31 cellular contexts compared by ENCODE assay signal in genomic region chr4:7524064-7524682, GRCh38.
DNase-seq lines count a peak whose midpoint lies in the region; ATAC-seq, FAIRE-seq and TF ChIP-seq lines count a peak whose summit lies in the region.
"Had no signal": no experiment of that assay in that cellular context is flagged by ENCODE, and none has a peak within 500 bp of the region (broad histone marks: within the 10 kb centered on the region; RNA-seq: fewer than 3 reads in every experiment).

No MANE protein-coding gene starts in this region.

- no peak overlapping the region for H3K4ac ChIP-seq in H9 (ENCODE audit: low read depth, low read length)
- H3K4ac ChIP-seq in H1 (replicated peaks; ENCODE audit: insufficient read length, low read depth, low read length), result no peak overlapping the region

- H3K23me2 ChIP-seq in H9 (ENCODE audit: insufficient read length, low read depth, low read length, poor library complexity, severe bottlenecking), result no peaks in the 10 kb centered on the region
- H3K23me2 ChIP-seq in H1 (ENCODE audit: low read depth, low read length), result no peaks in the 10 kb centered on the region; the same call in 1 of the 2 replicates

- H2BK120ac ChIP-seq in H9 (ENCODE audit: low read depth, low read length, poor library complexity, severe bottlenecking) (no peak overlapping the region), H1 (replicated peaks; ENCODE audit: low read depth, low read length) (no peak overlapping the region)

- no peak overlapping the region for H2BK12ac ChIP-seq in H9 (ENCODE audit: insufficient read length, low read depth, low read length)
- no peak overlapping the region for H2BK12ac ChIP-seq in H1 (ENCODE audit: low read depth, low read length)

- no peak overlapping the region for H2BK20ac ChIP-seq in H9 (ENCODE audit: low read depth, low read length, poor library complexity, severe bottlenecking)
- no peak overlapping the region for H2BK20ac ChIP-seq in H1 (ENCODE audit: low read length)

- no peaks in the 10 kb centered on the region for H3K36me3 Mint-ChIP-seq in T-helper 1 cell treated with Interleukin-12 subunit alpha and Interleukin-12 subunit beta and Interleukin-4 antibody, amounts not matched to agents 30 μg/mL and 1 μg/mL, for 36 hours (ENCODE audit: low read depth)
- no peaks in the 10 kb centered on the region for H3K36me3 Mint-ChIP-seq in H9 (ENCODE audit: insufficient read depth in 1 of 3, low read depth in 3 of 3)
- H3K36me3 Mint-ChIP-seq: naive B cell had no signal

- H3K27me3 ChIP-seq in H9 (ENCODE audit: insufficient read depth, low read length), result no peaks in the 10 kb centered on the region
- H3K27me3 ChIP-seq in PC-3 (ENCODE audit: low read length), result no peaks in the 10 kb centered on the region
- H3K27me3 ChIP-seq in H1 (replicated peaks in 1 of 4; ENCODE audit: control insufficient read depth in 3 of 4, extremely low read depth in 1 of 4, insufficient read depth in 3 of 4, low read length in 3 of 4), result no peaks in the 10 kb centered on the region

- H2AFZ ChIP-seq in H9 (ENCODE audit: low read length) (no peak overlapping the region), PC-3 (ENCODE audit: low read length) (no peak overlapping the region), H1 (ENCODE audit: low read length) (no peak overlapping the region)
- H2AFZ ChIP-seq: GM23338 had no signal

- no peak overlapping the region for H4K91ac ChIP-seq in H9 (ENCODE audit: insufficient read length, low read depth, low read length)
- no peak overlapping the region for H4K91ac ChIP-seq in H1 (replicated peaks; ENCODE audit: insufficient read length, low read length)

- no TSS peak for BruUV-seq in PC-3 (replicated peaks; lab: Mats Ljungman, UMichigan)

- no peaks in the 10 kb centered on the region for H3K9me2 ChIP-seq in PC-3 (replicated peaks; ENCODE audit: low read length)

- H3K4me1 Mint-ChIP-seq in T-helper 1 cell treated with Interleukin-12 subunit alpha and Interleukin-12 subunit beta and Interleukin-4 antibody, amounts not matched to agents 30 μg/mL and 1 μg/mL, for 36 hours (ENCODE audit: low read depth), result peaks cover 17% of the 10 kb centered on the region
- peaks cover 16 to 34% of the 10 kb centered on the region in 2 experiments for H3K4me1 Mint-ChIP-seq in H9
- H3K4me1 Mint-ChIP-seq: naive B cell had no signal

- WGBS in H9 (ENCODE audit: extremely low coverage, insufficient read length, low lambda C conversion rate), result no CpG with 5 or more reads among the region's 12 CpGs
- 81% methylated on average over 12 of the region's 12 CpGs; no CpG with 5 or more reads in 1 of the 2 experiments for WGBS in H1 (ENCODE audit: extremely low coverage in 1 of 2, insufficient coverage in 1 of 2, insufficient read length in 1 of 2, insufficient replicate concordance in 2 of 2, low coverage in 1 of 2, low lambda C conversion rate in 2 of 2, missing lambda C conversion rate in 1 of 2), 2 experiments

- H3K27ac ChIP-seq in H9 (ENCODE audit: insufficient read length, low read depth, low read length) (no peak overlapping the region), PC-3 (ENCODE audit: low read length) (no peak overlapping the region), H1 (ENCODE audit: low read depth, low read length) (no peak overlapping the region)
- H3K27ac ChIP-seq: 22Rv1, breast epithelium, coronary artery, esophagus squamous epithelium, gastrocnemius medialis, left lung, upper lobe of left lung had no signal

- H3K79me2 ChIP-seq in H9 (ENCODE audit: insufficient read depth, low read length) (no peaks in the 10 kb centered on the region), PC-3 (ENCODE audit: low read length) (no peaks in the 10 kb centered on the region), H1 (ENCODE audit: control insufficient read depth in 1 of 2, insufficient read depth in 2 of 2, low read length in 2 of 2) (no peaks in the 10 kb centered on the region)

- H3K4me2 ChIP-seq in H9 (ENCODE audit: insufficient read depth, insufficient read length, low read length) (no peak overlapping the region), PC-3 (ENCODE audit: low read length) (no peak overlapping the region), H1 (ENCODE audit: insufficient read depth in 1 of 2, low read depth in 2 of 2, low read length in 2 of 2) (no peak overlapping the region)
- H3K4me2 ChIP-seq: GM23338, smooth muscle cell had no signal

- no peak overlapping the region for H4K5ac ChIP-seq in H9 (ENCODE audit: insufficient read length, low read depth, low read length)
- H4K5ac ChIP-seq in H1 (ENCODE audit: insufficient read length, low read depth, low read length), result no peak overlapping the region

- no peak for TF ChIP-seq POLR2A in H1 (IDR thresholded peaks at IDR 0.05; ENCODE audit: control extremely low read depth in 1 of 2, low read depth in 2 of 2, low read length in 2 of 2)

- H4K8ac ChIP-seq in H9 (replicated peaks; ENCODE audit: insufficient read length, low read depth, low read length), result no peak overlapping the region
- H4K8ac ChIP-seq in H1 (ENCODE audit: extremely low read depth, insufficient read depth, low read length), result no peak overlapping the region

- no peak for TF ChIP-seq EP300 in H1 (IDR thresholded peaks at IDR 0.05; ENCODE audit: borderline replicate concordance in 1 of 2, low read depth in 2 of 2, low read length in 2 of 2)

- no peak for FAIRE-seq in H1 (lab: Jason Lieb, UNC)
- FAIRE-seq: GM18507 had no signal

- no peaks in the 10 kb centered on the region for H3K9me3 ChIP-seq in H9 (ENCODE audit: control insufficient read depth, low read depth, low read length)
- no peaks in the 10 kb centered on the region for H3K9me3 ChIP-seq in PC-3 (ENCODE audit: low read length)
- H3K9me3 ChIP-seq in H1 (ENCODE audit: insufficient read depth in 2 of 2, low read depth in 1 of 2, low read length in 1 of 2), result no peaks in the 10 kb centered on the region
- H3K9me3 ChIP-seq: breast epithelium, esophagus squamous epithelium, gastrocnemius medialis, left lung, upper lobe of left lung had no signal

- H3K9ac ChIP-seq in H9 (ENCODE audit: extremely low read depth, insufficient read length, low read length) (no peak overlapping the region), PC-3 (ENCODE audit: low read length) (no peak overlapping the region), H1 (replicated peaks in 1 of 4; ENCODE audit: extremely low read depth in 1 of 4, low read depth in 3 of 4, low read length in 3 of 4) (no peak overlapping the region)

- intact Hi-C loops in PC-3 (cut with micrococcal nuclease), result no loop called here
- intact Hi-C loops in left ventricle myocardium superior (cut with micrococcal nuclease), result no loop called here

- no peaks in the 10 kb centered on the region for H3K4me1 ChIP-seq in H9 (ENCODE audit: insufficient read depth, low read length)
- no peaks in the 10 kb centered on the region for H3K4me1 ChIP-seq in PC-3 (ENCODE audit: insufficient read depth, low read length)
- peaks cover 0 to 3% (median 2%) of the 10 kb centered on the region in 4 experiments; a peak in 3 of 7 replicates for H3K4me1 ChIP-seq in H1 (replicated peaks in 1 of 4; ENCODE audit: control insufficient read depth in 3 of 4, insufficient read depth in 4 of 4, low read length in 3 of 4)
- H3K4me1 ChIP-seq: breast epithelium, gastrocnemius medialis, left lung, upper lobe of left lung had no signal

- no peak for ATAC-seq in PC-3
- ATAC-seq in left ventricle myocardium superior, result no peak
- ATAC-seq in HG02885 (IDR thresholded peaks at IDR 0.05; ENCODE audit: poor library complexity, unreplicated experiment), result no peak
- ATAC-seq: gastrocnemius medialis, GM23338, left lung, Right ventricle myocardium inferior had no signal

- H3F3A ChIP-seq in PC-3 (ENCODE audit: low read length, unreplicated experiment), result no peaks in the 10 kb centered on the region

- H2BK5ac ChIP-seq in H9 (ENCODE audit: insufficient read length, low read length), result no peak overlapping the region
- H2BK5ac ChIP-seq in H1 (ENCODE audit: low read depth, low read length), result no peak overlapping the region

- CTCF ChIA-PET in PC-3 (lab: Charles Lee) (no interaction called here), H1 (lab: Charles Lee; ENCODE audit: partially characterized antibody) (interaction anchor here (0.6 to 1.9 kb wide), 9 partner anchors 8 to 303 kb away, joined by 3 to 7 read pairs (median 3); no protein-coding TSS in a partner anchor)

- H3K56ac ChIP-seq in H9 (ENCODE audit: insufficient read length, low read depth, low read length) (no peak overlapping the region), H1 (replicated peaks; ENCODE audit: insufficient read length, low read depth, low read length) (no peak overlapping the region)

- H3K4me3 Mint-ChIP-seq in T-helper 1 cell treated with Interleukin-12 subunit alpha and Interleukin-12 subunit beta and Interleukin-4 antibody, amounts not matched to agents 30 μg/mL and 1 μg/mL, for 36 hours, result no peak overlapping the region
- H3K4me3 Mint-ChIP-seq in H9, result no peak overlapping the region
- H3K4me3 Mint-ChIP-seq: GM23338, naive B cell had no signal

- H2AK5ac ChIP-seq in H9 (ENCODE audit: insufficient read length, low read length), result no peak overlapping the region
- no peak overlapping the region for H2AK5ac ChIP-seq in H1 (ENCODE audit: low read depth, low read length)

- H3K36me3 ChIP-seq in PC-3 (ENCODE audit: low read depth, low read length) (no peaks in the 10 kb centered on the region), H1 (ENCODE audit: control insufficient read depth in 2 of 4, insufficient read depth in 4 of 4, low read length in 3 of 4) (no peaks in the 10 kb centered on the region)
- H3K36me3 ChIP-seq: breast epithelium, esophagus squamous epithelium, gastrocnemius medialis, left lung, upper lobe of left lung had no signal

- H3K18ac ChIP-seq in H9 (ENCODE audit: insufficient read length, low read depth, low read length) (no peak overlapping the region), H1 (ENCODE audit: extremely low read depth, low read length) (no peak overlapping the region)

- TF ChIP-seq RAD21 in H1 (IDR thresholded peaks at IDR 0.05 in 1 of 2, conservative IDR thresholded peaks at IDR 0.05 in 1 of 2; ENCODE audit: low read depth in 2 of 2, low read length in 2 of 2), result peak; percentile 23 to 42; a peak in 3 of 4 replicates

- DNase-seq in T-helper 1 cell (no peak), H9 (no peak), PC-3 (no peak), H1 (ENCODE audit: low read depth in 1 of 2, low spot score in 2 of 2) (no peak), iPS-NIHi7 (ENCODE audit: extremely low spot score) (no peak), left ventricle myocardium superior (no peak)
- DNase-seq: activated CD4-positive, alpha-beta T cell treated with anti-CD3 and anti-CD28 coated beads for 48 hours; AML-193; amygdala; esophagus squamous epithelium; gastrocnemius medialis; GF-D8; hippocampal formation; Kasumi-1; left lung; naive B cell; NCI-H1105; NCI-H2029 treated with DMSO at 0.1 percent for 48 hours; NCI-H446; stimulated activated CD4-positive, alpha-beta T cell treated with anti-CD3 and anti-CD28 coated beads, Interleukin-2, amount 100 ng/mL, for 24 hours; substantia nigra had no signal

- no peak overlapping the region for H3T11ph ChIP-seq in H9 (ENCODE audit: low read length)

- H4K20me1 ChIP-seq in H9 (ENCODE audit: control insufficient read depth, insufficient read depth, insufficient read length) (no peaks in the 10 kb centered on the region), PC-3 (ENCODE audit: low read length) (no peaks in the 10 kb centered on the region), H1 (replicated peaks in 1 of 2; ENCODE audit: control insufficient read depth in 1 of 2, insufficient read depth in 2 of 2, low read length in 2 of 2) (no peaks in the 10 kb centered on the region)

- TF ChIP-seq CTCF in H9 (conservative IDR thresholded peaks at IDR 0.05) (0 out of 3 replicates have a peak, but pooled peaks have one; percentile 11), PC-3 (conservative IDR thresholded peaks at IDR 0.05; ENCODE audit: low read depth, low read length) (peak; percentile 15; the same call in 1 of the 2 replicates), H1 (IDR thresholded peaks at IDR 0.05; ENCODE audit: control extremely low read depth in 1 of 3, insufficient read depth in 1 of 3, low read depth in 1 of 3, low read length in 3 of 3) (peak in 2 of 3 experiments; percentile 13 to 17; a peak in 1 of 4 replicates)

- H3K79me1 ChIP-seq in H9 (ENCODE audit: insufficient read depth, low read depth, low read length, poor library complexity, severe bottlenecking) (no peaks in the 10 kb centered on the region), H1 (ENCODE audit: low read depth, low read length) (no peaks in the 10 kb centered on the region)

- POLR2A ChIA-PET in PC-3 (lab: Charles Lee; ENCODE audit: unreplicated experiment), result no interaction called here
- POLR2A ChIA-PET in H1 (lab: Charles Lee; ENCODE audit: partially characterized antibody), result interaction anchor here (0.6 kb wide), 1 partner anchor 323 kb away, joined by 3 read pairs; no protein-coding TSS in a partner anchor

- H3K4me3 ChIP-seq in PC-3 (ENCODE audit: low read length), result no peak overlapping the region
- H3K4me3 ChIP-seq in H1 (ENCODE audit: extremely low read depth in 1 of 4, insufficient read depth in 2 of 4, low read depth in 3 of 4, low read length in 4 of 4), result no peak overlapping the region
- H3K4me3 ChIP-seq: breast epithelium, coronary artery, esophagus squamous epithelium, gastrocnemius medialis, GM23338, left lung, smooth muscle cell, upper lobe of left lung had no signal

- H3K27ac Mint-ChIP-seq in T-helper 1 cell treated with Interleukin-12 subunit alpha and Interleukin-12 subunit beta and Interleukin-4 antibody, amounts not matched to agents 30 μg/mL and 1 μg/mL, for 36 hours, result peak overlapping the region; percentile 20
- no peak overlapping the region; a peak in 1 of 7 replicates for H3K27ac Mint-ChIP-seq in H9
- H3K27ac Mint-ChIP-seq: GM23338, naive B cell had no signal

- peaks cover 10% of the 10 kb centered on the region for H3K27me3 Mint-ChIP-seq in T-helper 1 cell treated with Interleukin-12 subunit alpha and Interleukin-12 subunit beta and Interleukin-4 antibody, amounts not matched to agents 30 μg/mL and 1 μg/mL, for 36 hours (ENCODE audit: low read depth)
- H3K27me3 Mint-ChIP-seq in H9 (ENCODE audit: low read depth), result peaks cover 12% of the 10 kb centered on the region

- H3K14ac ChIP-seq in H9 (ENCODE audit: insufficient read depth, low read length) (no peak overlapping the region), H1 (ENCODE audit: insufficient read length) (no peak overlapping the region)

- H3K9me3 Mint-ChIP-seq in T-helper 1 cell treated with Interleukin-12 subunit alpha and Interleukin-12 subunit beta and Interleukin-4 antibody, amounts not matched to agents 30 μg/mL and 1 μg/mL, for 36 hours, result no peaks in the 10 kb centered on the region
- no peaks in the 10 kb centered on the region for H3K9me3 Mint-ChIP-seq in H9
- H3K9me3 Mint-ChIP-seq: GM23338 had no signal

- H2BK15ac ChIP-seq in H9 (ENCODE audit: low read depth, low read length) (no peak overlapping the region), H1 (ENCODE audit: low read length) (no peak overlapping the region)

- H3K23ac ChIP-seq in H9 (ENCODE audit: insufficient read length, low read depth, low read length) (no peak overlapping the region), H1 (ENCODE audit: insufficient read length) (no peak overlapping the region)
